8 cellular contexts compared by ENCODE assay signal in genomic region chr20:10218536-10219451, GRCh38. TPM values are rescaled to one million over a fixed set of nuclear protein-coding genes. Genes with fewer than 3 reads are reported as not detected.
DNase-seq lines count a peak whose midpoint lies in the region; ATAC-seq and TF ChIP-seq lines count a peak whose summit lies in the region.

Gene SNAP25 (plus strand): TSS chr20:10218830. CDS start chr20:10275492, 56,662 bp downstream.

- peaks cover 0 to 15% (median 3%) of the 10 kb centered on the region in 4 donors for H3K4me1 Mint-ChIP-seq in CD4-positive, CD25-positive, alpha-beta regulatory T cell

- peaks cover 6% of the 10 kb centered on the region for H3K4me1 ChIP-seq in CD4-positive, CD25-positive, alpha-beta regulatory T cell (ENCODE audit: control insufficient read depth, insufficient read depth, low read length, poor library complexity, severe bottlenecking)
- H3K4me1 ChIP-seq in IMR-90 (ENCODE audit: control insufficient read depth, insufficient read depth, low read length) = peaks cover 2% of the 10 kb centered on the region; the same call in 1 of the 2 replicates
- no peaks in the 10 kb centered on the region; the same call in 1 of the 2 replicates for H3K4me1 ChIP-seq in Panc1 (ENCODE audit: control insufficient read depth, insufficient read depth, low read length)

- DNase-seq in CD4-positive, CD25-positive, alpha-beta regulatory T cell = peak; percentile 9 to 54 (median 37)
- peak; percentile 90 for DNase-seq in IMR-90
- DNase-seq in Panc1 (ENCODE audit: low read depth, low spot score) = peak; percentile 50
- DNase-seq in left ventricle myocardium superior = peak; percentile 41
- DNase-seq in posterior cingulate gyrus = peak; percentile 77 to 97 (median 83)

- peak within 1 kb of the TSS; percentile 51; the same call in 1 of the 2 replicates for H4K5ac ChIP-seq in IMR-90 (ENCODE audit: low read depth, low read length)

- H3K4me2 ChIP-seq in IMR-90 (ENCODE audit: low read depth, low read length) = peak within 1 kb of the TSS; percentile 86

- BruUV-seq in IMR-90 (replicated peaks; lab: Mats Ljungman, UMichigan) = no TSS peak
- BruUV-seq in Panc1 (replicated peaks; lab: Mats Ljungman, UMichigan) = no TSS peak

- H3K9me3 Mint-ChIP-seq in CD4-positive, CD25-positive, alpha-beta regulatory T cell = peaks cover 0 to 15% (median 4%) of the 10 kb centered on the region in 7 donors

- peak within 1 kb of the TSS; percentile 19 for H2AK9ac ChIP-seq in IMR-90 (replicated peaks; ENCODE audit: low read depth, low read length, poor library complexity)

- peak within 1 kb of the TSS; percentile 81 for H2BK5ac ChIP-seq in IMR-90 (ENCODE audit: low read depth, low read length, poor library complexity, severe bottlenecking)

- TF ChIP-seq CTCF in IMR-90 (conservative IDR thresholded peaks at IDR 0.05; ENCODE audit: low read depth, low read length) (no peak), Panc1 (IDR thresholded peaks at IDR 0.05) (no peak)

- intact Hi-C loops in IMR-90 (cut with micrococcal nuclease) (loop anchor here (1.0 to 5.0 kb wide), 6 partner anchors 89 to 240 kb away; partner anchors contain the start of genes MKKS and SLX4IP), Panc1 (cut with micrococcal nuclease; ENCODE audit: unreplicated experiment) (no loop called here), left ventricle myocardium superior (cut with micrococcal nuclease) (no loop called here), posterior cingulate gyrus (cut with DNase I) (loop anchor here (2.0 to 10.0 kb wide), 3 partner anchors 46 to 216 kb away; partner anchors contain the start of genes MKKS and SLX4IP)

- peak within 1 kb of the TSS; percentile 73 for H3K23ac ChIP-seq in IMR-90 (ENCODE audit: low read depth, low read length)

- H3K4ac ChIP-seq in IMR-90 (ENCODE audit: low read depth, low read length) = peak within 1 kb of the TSS; percentile 69

- peak within 1 kb of the TSS; percentile 78 for H4K8ac ChIP-seq in IMR-90 (ENCODE audit: low read depth in 2 of 2, low read length in 2 of 2)

- H3K27me3 ChIP-seq in CD4-positive, CD25-positive, alpha-beta regulatory T cell (ENCODE audit: control insufficient read depth, insufficient read depth, low read length) = peaks cover 10% of the 10 kb centered on the region
- H3K27me3 ChIP-seq in IMR-90 (ENCODE audit: control insufficient read depth, insufficient read depth, low read length) (no peaks in the 10 kb centered on the region), Panc1 (ENCODE audit: control insufficient read depth, insufficient read depth, low read length) (peaks cover 13% of the 10 kb centered on the region)

- no peaks in the 10 kb centered on the region for H3K79me1 ChIP-seq in IMR-90 (ENCODE audit: low read depth in 1 of 2, low read length in 2 of 2)

- H2AK5ac ChIP-seq in IMR-90 (ENCODE audit: low read depth, low read length) = peak within 1 kb of the TSS; percentile 83; the same call in 1 of the 2 replicates

- H3K14ac ChIP-seq in IMR-90 (replicated peaks; ENCODE audit: low read depth, low read length) = peak within 1 kb of the TSS; percentile 71

- TF ChIP-seq POLR2A in IMR-90 (IDR thresholded peaks at IDR 0.05; ENCODE audit: low read depth, low read length) = no peak

- CTCF ChIA-PET in IMR-90 (lab: Yijun Ruan, JAX) (no interaction called here), Panc1 (lab: Charles Lee) (interaction anchor here (0.6 to 0.7 kb wide), 2 partner anchors 106 to 209 kb away, joined by 4 to 5 read pairs; no protein-coding TSS in a partner anchor)

- no peaks in the 10 kb centered on the region for H4K20me1 ChIP-seq in IMR-90 (ENCODE audit: insufficient read depth, low read length)

- dilution Hi-C loops in IMR-90 (cut with HindIII; ENCODE audit: low sequenced_read_pairs, unreplicated experiment) = no loop called here

- H3K27ac ChIP-seq in CD4-positive, CD25-positive, alpha-beta regulatory T cell (ENCODE audit: insufficient read depth, low read length, poor library complexity, severe bottlenecking) = no peak within 1 kb of the TSS
- H3K27ac ChIP-seq in IMR-90 (ENCODE audit: insufficient read depth, low read length) (peak within 1 kb of the TSS; percentile 90), Panc1 (ENCODE audit: low read length) (no peak within 1 kb of the TSS), angular gyrus (ENCODE audit: low read depth, low read length) (peak within 1 kb of the TSS; percentile 96)

- H3K4me3 ChIP-seq in CD4-positive, CD25-positive, alpha-beta regulatory T cell (ENCODE audit: low read depth, low read length) = peak within 1 kb of the TSS; percentile 42
- peak within 1 kb of the TSS; percentile 77 for H3K4me3 ChIP-seq in IMR-90 (ENCODE audit: insufficient read depth, low read depth, low read length)
- H3K4me3 ChIP-seq in Panc1 (ENCODE audit: low read depth in 2 of 2, low read length in 2 of 2) = peak within 1 kb of the TSS; percentile 51 to 74

- H3K27me3 Mint-ChIP-seq in CD4-positive, CD25-positive, alpha-beta regulatory T cell = peaks cover 38% of the 10 kb centered on the region

- peak within 1 kb of the TSS in 1 of 3 donors; percentile 53 for H3K27ac Mint-ChIP-seq in CD4-positive, CD25-positive, alpha-beta regulatory T cell

- peak within 1 kb of the TSS; percentile 89 for H2AFZ ChIP-seq in IMR-90 (replicated peaks; ENCODE audit: low read length, poor library complexity)

- POLR2A ChIA-PET in IMR-90 (lab: Charles Lee; ENCODE audit: unreplicated experiment) = interaction anchor here (0.6 kb wide), 2 partner anchors 216 to 1238 kb away, joined by 3 to 4 read pairs; partner anchors contain the start of gene SLX4IP
- POLR2A ChIA-PET in Panc1 (lab: Charles Lee) = interaction anchor here (0.6 to 0.7 kb wide), 3 partner anchors 188 to 308 kb away, joined by 4 to 7 read pairs (median 5); no protein-coding TSS in a partner anchor

- peak within 1 kb of the TSS; percentile 58 for H3K9ac ChIP-seq in IMR-90 (ENCODE audit: low read depth, low read length)

- H3K56ac ChIP-seq in IMR-90 (ENCODE audit: extremely low read depth, insufficient read depth, low read length) = peak within 1 kb of the TSS; percentile 60; the same call in 1 of the 2 replicates

- 0 out of 2 replicates have a peak, but pooled peaks cover 2% of the 10 kb centered on the region for H3K9me1 ChIP-seq in IMR-90 (ENCODE audit: insufficient read depth, low read length)

- peak within 1 kb of the TSS; percentile 82 for H2BK120ac ChIP-seq in IMR-90 (ENCODE audit: low read depth, low read length)

- H4K91ac ChIP-seq in IMR-90 (ENCODE audit: insufficient read depth, low read depth, low read length) = peak within 1 kb of the TSS; percentile 58

- ATAC-seq in CD4-positive, CD25-positive, alpha-beta regulatory T cell (ENCODE audit: low read depth in 2 of 2) = peak; percentile 37 to 48
- ATAC-seq in IMR-90 (ENCODE audit: low read depth) (peak; percentile 52), Panc1 (peak; percentile 88), left ventricle myocardium superior (no peak), HG03432 (IDR thresholded peaks at IDR 0.05; ENCODE audit: unreplicated experiment) (no peak), HG03460 (IDR thresholded peaks at IDR 0.05; ENCODE audit: unreplicated experiment) (no peak)

- TF ChIP-seq RAD21 in IMR-90 (IDR thresholded peaks at IDR 0.05; ENCODE audit: low read length) = no peak

- peak within 1 kb of the TSS; percentile 82; the same call in 1 of the 3 replicates for H2BK15ac ChIP-seq in IMR-90 (ENCODE audit: low read depth, low read length)

- in situ Hi-C loops in IMR-90 (cut with MboI; ENCODE audit: low sequenced_read_pairs) = no loop called here
- in situ Hi-C loops in Panc1 (cut with HindIII; ENCODE audit: low pct_unique_long_range_greater_than_20kb, low sequenced_read_pairs) = no loop called here

- H3K36me3 Mint-ChIP-seq in CD4-positive, CD25-positive, alpha-beta regulatory T cell = peaks cover 3% of the 10 kb centered on the region

- peak within 1 kb of the TSS; percentile 72 for H3K18ac ChIP-seq in IMR-90 (ENCODE audit: low read depth, low read length)

- H3K36me3 ChIP-seq in CD4-positive, CD25-positive, alpha-beta regulatory T cell (ENCODE audit: control insufficient read depth, insufficient read depth, low read length) = no peaks in the 10 kb centered on the region
- no peaks in the 10 kb centered on the region for H3K36me3 ChIP-seq in IMR-90 (ENCODE audit: control insufficient read depth, insufficient read depth, low read length)
- H3K36me3 ChIP-seq in Panc1 (ENCODE audit: control insufficient read depth, insufficient read depth, low read length) = no peaks in the 10 kb centered on the region

- 0% methylated on average over 3 of the region's 53 CpGs; no CpG with 5 or more reads in 1 of the 2 experiments for WGBS in IMR-90 (ENCODE audit: extremely low coverage in 2 of 2, insufficient read length in 1 of 2), 2 experiments

- peaks cover 0 to 1% of the 10 kb centered on the region in 2 experiments for H3K9me3 ChIP-seq in CD4-positive, CD25-positive, alpha-beta regulatory T cell (ENCODE audit: control insufficient read depth in 2 of 2, low read length in 2 of 2)
- H3K9me3 ChIP-seq in IMR-90 (ENCODE audit: control insufficient read depth, insufficient read depth, low read length) = no peaks in the 10 kb centered on the region
- H3K9me3 ChIP-seq in Panc1 (ENCODE audit: control insufficient read depth, insufficient read depth, low read depth, low read length) = no peaks in the 10 kb centered on the region

- peak within 1 kb of the TSS; percentile 87 for H2BK20ac ChIP-seq in IMR-90 (ENCODE audit: low read depth, low read length)

- H3K4me3 Mint-ChIP-seq in CD4-positive, CD25-positive, alpha-beta regulatory T cell = peak within 1 kb of the TSS; percentile 21 to 78 (median 60)

TF ChIP-seq in IMR-90, 13 proteins besides CTCF, POLR2A, EP300 and RAD21 (continues in another document):
- TF ChIP-seq RFX5 (IDR thresholded peaks at IDR 0.05; ENCODE audit: low read depth, low read length) = no peak
- no peak for TF ChIP-seq CEBPB (IDR thresholded peaks at IDR 0.05; ENCODE audit: low read depth, low read length)
- TF ChIP-seq USF2 (IDR thresholded peaks at IDR 0.05; ENCODE audit: low read depth, low read length) = no peak

RNA-seq across cellular contexts. Expression of gene SNAP25, which starts in this region (rescaled TPM):
- total RNA-seq in CD4-positive, CD25-positive, alpha-beta regulatory T cell = not detected
- not detected for polyA plus RNA-seq in CD4-positive, CD25-positive, alpha-beta regulatory T cell
- 1.1 and 2.8 TPM in 2 replicates for total RNA-seq in IMR-90 (2012; rRNA removed)
- 2.0 and 2.8 TPM in 2 replicates for polyA plus RNA-seq in IMR-90 (2012; rRNA removed)
- polyA plus RNA-seq in IMR-90 (2012; cell fraction: cytosol; rRNA removed) = 0.70 and 0.73 TPM in 2 replicates
- 2.7 and 14.4 TPM in 2 replicates for polyA plus RNA-seq in IMR-90 (2012; cell fraction: nucleus; rRNA removed; ENCODE audit: low replicate concordance)
- total RNA-seq in Panc1 (2021; ENCODE audit: unreplicated experiment) = 0.69 TPM
- 0.92 TPM for polyA plus RNA-seq in Panc1 (2012; ENCODE audit: insufficient read length)
- 0.67 TPM for total RNA-seq in left ventricle myocardium superior

Comparison
In these comparisons a context has a peak if more than half of its experiments do, and no peak if none do; other contexts are left out.
1. Peak in DNase-seq, ATAC-seq and H3K4me3 ChIP-seq in CD4-positive, CD25-positive, alpha-beta regulatory T cell; RNA of the gene not detected or under 1 TPM.
2. Peak in DNase-seq, ATAC-seq and H3K4me3 ChIP-seq in Panc1; RNA of the gene not detected or under 1 TPM.
3. Peak in DNase-seq in left ventricle myocardium superior; RNA of the gene not detected or under 1 TPM.
4. DNase-seq: peak in every context shown above with its lines; median percentile 90 in IMR-90; 83 in posterior cingulate gyrus; 50 in Panc1; 41 in left ventricle myocardium superior; 37 in CD4-positive, CD25-positive, alpha-beta regulatory T cell.
5. H3K27ac ChIP-seq: peak in IMR-90 (single experiment) and angular gyrus (single experiment); none in CD4-positive, CD25-positive, alpha-beta regulatory T cell (single experiment) and Panc1 (single experiment).
6. intact Hi-C loops: an anchor here in IMR-90 (1.0 to 5.0 kb wide) and posterior cingulate gyrus (2.0 to 10.0 kb wide); none called in Panc1 and left ventricle myocardium superior.
7. Peak in every context shown above with its lines, with median percentiles within 50 percentile points of each other: H3K4me3 ChIP-seq.